In the genomic region with DNA sequence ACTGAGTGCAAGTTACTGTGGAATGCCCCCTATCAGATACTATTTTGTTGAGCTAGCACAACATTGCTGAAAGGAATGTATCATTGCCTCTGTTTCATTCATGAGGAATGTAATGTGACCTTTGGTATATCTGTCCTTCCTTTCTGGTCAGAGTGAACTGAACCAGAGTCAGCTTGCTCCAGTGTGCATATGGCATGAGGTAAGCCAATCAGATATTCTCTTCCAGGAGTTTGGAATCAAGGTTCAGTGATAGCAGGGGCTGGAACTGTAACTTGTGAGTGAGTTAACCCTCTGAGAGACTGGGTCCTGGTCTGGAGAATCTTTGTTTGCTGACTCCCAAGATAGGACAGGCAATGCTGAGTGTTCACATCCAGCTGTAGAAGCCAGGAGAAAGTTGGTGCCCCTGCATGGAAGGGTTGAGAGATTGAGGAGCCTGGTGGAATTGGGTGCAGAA, we compare ENCODE assay signal across 1 cellular context.
A peak's percentile ranks its signal among the peaks of the same experiment; 100 is the strongest.
TF ChIP-seq lines count a peak whose summit lies in the region.

No MANE protein-coding gene starts in this region.

TF ChIP-seq in HepG2, 621 proteins besides CTCF, POLR2A, EP300 and RAD21 (continued from another document and continues in another):
- TF ChIP-seq, protein P1, sequence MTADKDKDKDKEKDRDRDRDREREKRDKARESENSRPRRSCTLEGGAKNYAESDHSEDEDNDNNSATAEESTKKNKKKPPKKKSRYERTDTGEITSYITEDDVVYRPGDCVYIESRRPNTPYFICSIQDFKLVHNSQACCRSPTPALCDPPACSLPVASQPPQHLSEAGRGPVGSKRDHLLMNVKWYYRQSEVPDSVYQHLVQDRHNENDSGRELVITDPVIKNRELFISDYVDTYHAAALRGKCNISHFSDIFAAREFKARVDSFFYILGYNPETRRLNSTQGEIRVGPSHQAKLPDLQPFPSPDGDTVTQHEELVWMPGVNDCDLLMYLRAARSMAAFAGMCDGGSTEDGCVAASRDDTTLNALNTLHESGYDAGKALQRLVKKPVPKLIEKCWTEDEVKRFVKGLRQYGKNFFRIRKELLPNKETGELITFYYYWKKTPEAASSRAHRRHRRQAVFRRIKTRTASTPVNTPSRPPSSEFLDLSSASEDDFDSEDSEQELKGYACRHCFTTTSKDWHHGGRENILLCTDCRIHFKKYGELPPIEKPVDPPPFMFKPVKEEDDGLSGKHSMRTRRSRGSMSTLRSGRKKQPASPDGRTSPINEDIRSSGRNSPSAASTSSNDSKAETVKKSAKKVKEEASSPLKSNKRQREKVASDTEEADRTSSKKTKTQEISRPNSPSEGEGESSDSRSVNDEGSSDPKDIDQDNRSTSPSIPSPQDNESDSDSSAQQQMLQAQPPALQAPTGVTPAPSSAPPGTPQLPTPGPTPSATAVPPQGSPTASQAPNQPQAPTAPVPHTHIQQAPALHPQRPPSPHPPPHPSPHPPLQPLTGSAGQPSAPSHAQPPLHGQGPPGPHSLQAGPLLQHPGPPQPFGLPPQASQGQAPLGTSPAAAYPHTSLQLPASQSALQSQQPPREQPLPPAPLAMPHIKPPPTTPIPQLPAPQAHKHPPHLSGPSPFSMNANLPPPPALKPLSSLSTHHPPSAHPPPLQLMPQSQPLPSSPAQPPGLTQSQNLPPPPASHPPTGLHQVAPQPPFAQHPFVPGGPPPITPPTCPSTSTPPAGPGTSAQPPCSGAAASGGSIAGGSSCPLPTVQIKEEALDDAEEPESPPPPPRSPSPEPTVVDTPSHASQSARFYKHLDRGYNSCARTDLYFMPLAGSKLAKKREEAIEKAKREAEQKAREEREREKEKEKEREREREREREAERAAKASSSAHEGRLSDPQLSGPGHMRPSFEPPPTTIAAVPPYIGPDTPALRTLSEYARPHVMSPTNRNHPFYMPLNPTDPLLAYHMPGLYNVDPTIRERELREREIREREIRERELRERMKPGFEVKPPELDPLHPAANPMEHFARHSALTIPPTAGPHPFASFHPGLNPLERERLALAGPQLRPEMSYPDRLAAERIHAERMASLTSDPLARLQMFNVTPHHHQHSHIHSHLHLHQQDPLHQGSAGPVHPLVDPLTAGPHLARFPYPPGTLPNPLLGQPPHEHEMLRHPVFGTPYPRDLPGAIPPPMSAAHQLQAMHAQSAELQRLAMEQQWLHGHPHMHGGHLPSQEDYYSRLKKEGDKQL (CRISPR knock-in tag; IDR thresholded peaks at IDR 0.05; ENCODE audit: low read depth) = no peak
- no peak for TF ChIP-seq ZBTB20 (CRISPR knock-in tag; IDR thresholded peaks at IDR 0.05; ENCODE audit: borderline replicate concordance, low read depth)
- TF ChIP-seq NR2F6 (IDR thresholded peaks at IDR 0.05) = peak; percentile 38; the same call in 1 of the 2 replicates
- TF ChIP-seq NR2F6 (CRISPR knock-in tag; IDR thresholded peaks at IDR 0.05) = peak; percentile 71
- TF ChIP-seq HNRNPLL (IDR thresholded peaks at IDR 0.05; ENCODE audit: low read depth, low read length, poor library complexity, severe bottlenecking) = no peak
- TF ChIP-seq SP5 (CRISPR knock-in tag; IDR thresholded peaks at IDR 0.05; ENCODE audit: borderline replicate concordance, low read depth) = no peak
- TF ChIP-seq, protein P2, sequence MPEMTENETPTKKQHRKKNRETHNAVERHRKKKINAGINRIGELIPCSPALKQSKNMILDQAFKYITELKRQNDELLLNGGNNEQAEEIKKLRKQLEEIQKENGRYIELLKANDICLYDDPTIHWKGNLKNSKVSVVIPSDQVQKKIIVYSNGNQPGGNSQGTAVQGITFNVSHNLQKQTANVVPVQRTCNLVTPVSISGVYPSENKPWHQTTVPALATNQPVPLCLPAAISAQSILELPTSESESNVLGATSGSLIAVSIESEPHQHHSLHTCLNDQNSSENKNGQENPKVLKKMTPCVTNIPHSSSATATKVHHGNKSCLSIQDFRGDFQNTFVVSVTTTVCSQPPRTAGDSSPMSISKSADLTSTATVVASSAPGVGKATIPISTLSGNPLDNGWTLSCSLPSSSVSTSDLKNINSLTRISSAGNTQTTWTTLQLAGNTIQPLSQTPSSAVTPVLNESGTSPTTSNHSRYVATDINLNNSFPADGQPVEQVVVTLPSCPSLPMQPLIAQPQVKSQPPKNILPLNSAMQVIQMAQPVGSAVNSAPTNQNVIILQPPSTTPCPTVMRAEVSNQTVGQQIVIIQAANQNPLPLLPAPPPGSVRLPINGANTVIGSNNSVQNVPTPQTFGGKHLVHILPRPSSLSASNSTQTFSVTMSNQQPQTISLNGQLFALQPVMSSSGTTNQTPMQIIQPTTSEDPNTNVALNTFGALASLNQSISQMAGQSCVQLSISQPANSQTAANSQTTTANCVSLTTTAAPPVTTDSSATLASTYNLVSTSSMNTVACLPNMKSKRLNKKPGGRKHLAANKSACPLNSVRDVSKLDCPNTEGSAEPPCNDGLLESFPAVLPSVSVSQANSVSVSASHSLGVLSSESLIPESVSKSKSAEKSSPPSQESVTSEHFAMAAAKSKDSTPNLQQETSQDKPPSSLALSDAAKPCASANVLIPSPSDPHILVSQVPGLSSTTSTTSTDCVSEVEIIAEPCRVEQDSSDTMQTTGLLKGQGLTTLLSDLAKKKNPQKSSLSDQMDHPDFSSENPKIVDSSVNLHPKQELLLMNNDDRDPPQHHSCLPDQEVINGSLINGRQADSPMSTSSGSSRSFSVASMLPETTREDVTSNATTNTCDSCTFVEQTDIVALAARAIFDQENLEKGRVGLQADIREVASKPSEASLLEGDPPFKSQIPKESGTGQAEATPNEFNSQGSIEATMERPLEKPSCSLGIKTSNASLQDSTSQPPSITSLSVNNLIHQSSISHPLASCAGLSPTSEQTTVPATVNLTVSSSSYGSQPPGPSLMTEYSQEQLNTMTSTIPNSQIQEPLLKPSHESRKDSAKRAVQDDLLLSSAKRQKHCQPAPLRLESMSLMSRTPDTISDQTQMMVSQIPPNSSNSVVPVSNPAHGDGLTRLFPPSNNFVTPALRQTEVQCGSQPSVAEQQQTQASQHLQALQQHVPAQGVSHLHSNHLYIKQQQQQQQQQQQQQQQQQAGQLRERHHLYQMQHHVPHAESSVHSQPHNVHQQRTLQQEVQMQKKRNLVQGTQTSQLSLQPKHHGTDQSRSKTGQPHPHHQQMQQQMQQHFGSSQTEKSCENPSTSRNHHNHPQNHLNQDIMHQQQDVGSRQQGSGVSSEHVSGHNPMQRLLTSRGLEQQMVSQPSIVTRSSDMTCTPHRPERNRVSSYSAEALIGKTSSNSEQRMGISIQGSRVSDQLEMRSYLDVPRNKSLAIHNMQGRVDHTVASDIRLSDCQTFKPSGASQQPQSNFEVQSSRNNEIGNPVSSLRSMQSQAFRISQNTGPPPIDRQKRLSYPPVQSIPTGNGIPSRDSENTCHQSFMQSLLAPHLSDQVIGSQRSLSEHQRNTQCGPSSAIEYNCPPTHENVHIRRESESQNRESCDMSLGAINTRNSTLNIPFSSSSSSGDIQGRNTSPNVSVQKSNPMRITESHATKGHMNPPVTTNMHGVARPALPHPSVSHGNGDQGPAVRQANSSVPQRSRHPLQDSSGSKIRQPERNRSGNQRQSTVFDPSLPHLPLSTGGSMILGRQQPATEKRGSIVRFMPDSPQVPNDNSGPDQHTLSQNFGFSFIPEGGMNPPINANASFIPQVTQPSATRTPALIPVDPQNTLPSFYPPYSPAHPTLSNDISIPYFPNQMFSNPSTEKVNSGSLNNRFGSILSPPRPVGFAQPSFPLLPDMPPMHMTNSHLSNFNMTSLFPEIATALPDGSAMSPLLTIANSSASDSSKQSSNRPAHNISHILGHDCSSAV (CRISPR knock-in tag; IDR thresholded peaks at IDR 0.05; ENCODE audit: borderline replicate concordance) = no peak
- peak; percentile 48; the same call in 1 of the 2 replicates for TF ChIP-seq JUNB (CRISPR knock-in tag; IDR thresholded peaks at IDR 0.05; ENCODE audit: borderline replicate concordance)
- TF ChIP-seq RAD51 (IDR thresholded peaks at IDR 0.05; ENCODE audit: borderline replicate concordance) = no peak
- no peak for TF ChIP-seq SYNCRIP (IDR thresholded peaks at IDR 0.05; ENCODE audit: insufficient read depth, low read depth, low read length)
- no peak for TF ChIP-seq ZNF350 (CRISPR knock-in tag; IDR thresholded peaks at IDR 0.05; ENCODE audit: borderline replicate concordance, low read depth)
- TF ChIP-seq PHF20 (CRISPR knock-in tag; IDR thresholded peaks at IDR 0.05) = no peak
- no peak for TF ChIP-seq ZNF44 (CRISPR knock-in tag; IDR thresholded peaks at IDR 0.05)
- no peak for TF ChIP-seq CBX2 (IDR thresholded peaks at IDR 0.05; ENCODE audit: low read depth, low read length)
- no peak for TF ChIP-seq CBX2 (CRISPR knock-in tag; IDR thresholded peaks at IDR 0.05; ENCODE audit: low read depth)
- TF ChIP-seq ZNF713 (CRISPR knock-in tag; IDR thresholded peaks at IDR 0.05) = no peak
- no peak for TF ChIP-seq TCF7L2 (IDR thresholded peaks at IDR 0.05; ENCODE audit: low read depth, low read length)
- no peak for TF ChIP-seq PCBP2 (optimal IDR thresholded peaks at IDR 0.05; ENCODE audit: low read depth, low read length, poor library complexity, severe bottlenecking)
- no peak for TF ChIP-seq NFE2L1 (CRISPR knock-in tag; IDR thresholded peaks at IDR 0.05; ENCODE audit: borderline replicate concordance)
- 0 out of 2 replicates have a peak, but pooled peaks have one; percentile 31 for TF ChIP-seq NR2F2 (IDR thresholded peaks at IDR 0.05; ENCODE audit: borderline replicate concordance, low read depth)
- TF ChIP-seq SPEN (CRISPR knock-in tag; IDR thresholded peaks at IDR 0.05; ENCODE audit: low read depth) = no peak
- no peak for TF ChIP-seq ZNF253 (CRISPR knock-in tag; IDR thresholded peaks at IDR 0.05; ENCODE audit: borderline replicate concordance)
- peak; percentile 39; the same call in 1 of the 2 replicates for TF ChIP-seq NFIC (IDR thresholded peaks at IDR 0.05; ENCODE audit: low read length)
- no peak for TF ChIP-seq ZNF850 (CRISPR knock-in tag; conservative IDR thresholded peaks at IDR 0.05)
- TF ChIP-seq KLF11 (CRISPR knock-in tag; IDR thresholded peaks at IDR 0.05) = 0 out of 2 replicates have a peak, but pooled peaks have one; percentile 24
- no peak for TF ChIP-seq SOX13 (IDR thresholded peaks at IDR 0.05)
- peak in 1 of 2 experiments; percentile 73; a peak in 2 of 4 replicates for TF ChIP-seq SOX13 (CRISPR knock-in tag; conservative IDR thresholded peaks at IDR 0.05 in 1 of 2, IDR thresholded peaks at IDR 0.05 in 1 of 2)
- no peak for TF ChIP-seq ZNF136 (CRISPR knock-in tag; IDR thresholded peaks at IDR 0.05; ENCODE audit: low read depth)
- no peak for TF ChIP-seq ZNF788 (CRISPR knock-in tag; IDR thresholded peaks at IDR 0.05; ENCODE audit: borderline replicate concordance)
- no peak for TF ChIP-seq MXD3 (CRISPR knock-in tag; IDR thresholded peaks at IDR 0.05)
- no peak for TF ChIP-seq BRD4 (CRISPR knock-in tag; IDR thresholded peaks at IDR 0.05)
- no peak for TF ChIP-seq KLF12 (CRISPR knock-in tag; IDR thresholded peaks at IDR 0.05; ENCODE audit: borderline replicate concordance)
- TF ChIP-seq ZNF264 (CRISPR knock-in tag; IDR thresholded peaks at IDR 0.05) = peak; percentile 87
- peak; percentile 72 for TF ChIP-seq PPARG (CRISPR knock-in tag; conservative IDR thresholded peaks at IDR 0.05)
- no peak for TF ChIP-seq MYNN (CRISPR knock-in tag; IDR thresholded peaks at IDR 0.05; ENCODE audit: low read depth)
- no peak for TF ChIP-seq HNRNPH1 (optimal IDR thresholded peaks at IDR 0.05; ENCODE audit: low read depth, low read length)
- TF ChIP-seq ELF1 (CRISPR knock-in tag; IDR thresholded peaks at IDR 0.05) = 0 out of 2 replicates have a peak, but pooled peaks have one; percentile 19
- peak; percentile 63; the same call in 1 of the 2 replicates for TF ChIP-seq TFAP4 (IDR thresholded peaks at IDR 0.05; ENCODE audit: borderline replicate concordance, low read depth)
- no peak for TF ChIP-seq ZNF296 (CRISPR knock-in tag; conservative IDR thresholded peaks at IDR 0.05)
- TF ChIP-seq KAT7 (CRISPR knock-in tag; IDR thresholded peaks at IDR 0.05; ENCODE audit: borderline replicate concordance) = no peak
- TF ChIP-seq HOXA3 (CRISPR knock-in tag; IDR thresholded peaks at IDR 0.05) = peak; percentile 35; the same call in 1 of the 2 replicates
- TF ChIP-seq, protein P3, sequence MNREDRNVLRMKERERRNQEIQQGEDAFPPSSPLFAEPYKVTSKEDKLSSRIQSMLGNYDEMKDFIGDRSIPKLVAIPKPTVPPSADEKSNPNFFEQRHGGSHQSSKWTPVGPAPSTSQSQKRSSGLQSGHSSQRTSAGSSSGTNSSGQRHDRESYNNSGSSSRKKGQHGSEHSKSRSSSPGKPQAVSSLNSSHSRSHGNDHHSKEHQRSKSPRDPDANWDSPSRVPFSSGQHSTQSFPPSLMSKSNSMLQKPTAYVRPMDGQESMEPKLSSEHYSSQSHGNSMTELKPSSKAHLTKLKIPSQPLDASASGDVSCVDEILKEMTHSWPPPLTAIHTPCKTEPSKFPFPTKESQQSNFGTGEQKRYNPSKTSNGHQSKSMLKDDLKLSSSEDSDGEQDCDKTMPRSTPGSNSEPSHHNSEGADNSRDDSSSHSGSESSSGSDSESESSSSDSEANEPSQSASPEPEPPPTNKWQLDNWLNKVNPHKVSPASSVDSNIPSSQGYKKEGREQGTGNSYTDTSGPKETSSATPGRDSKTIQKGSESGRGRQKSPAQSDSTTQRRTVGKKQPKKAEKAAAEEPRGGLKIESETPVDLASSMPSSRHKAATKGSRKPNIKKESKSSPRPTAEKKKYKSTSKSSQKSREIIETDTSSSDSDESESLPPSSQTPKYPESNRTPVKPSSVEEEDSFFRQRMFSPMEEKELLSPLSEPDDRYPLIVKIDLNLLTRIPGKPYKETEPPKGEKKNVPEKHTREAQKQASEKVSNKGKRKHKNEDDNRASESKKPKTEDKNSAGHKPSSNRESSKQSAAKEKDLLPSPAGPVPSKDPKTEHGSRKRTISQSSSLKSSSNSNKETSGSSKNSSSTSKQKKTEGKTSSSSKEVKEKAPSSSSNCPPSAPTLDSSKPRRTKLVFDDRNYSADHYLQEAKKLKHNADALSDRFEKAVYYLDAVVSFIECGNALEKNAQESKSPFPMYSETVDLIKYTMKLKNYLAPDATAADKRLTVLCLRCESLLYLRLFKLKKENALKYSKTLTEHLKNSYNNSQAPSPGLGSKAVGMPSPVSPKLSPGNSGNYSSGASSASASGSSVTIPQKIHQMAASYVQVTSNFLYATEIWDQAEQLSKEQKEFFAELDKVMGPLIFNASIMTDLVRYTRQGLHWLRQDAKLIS (CRISPR knock-in tag; IDR thresholded peaks at IDR 0.05) = no peak
- no peak for TF ChIP-seq DNMT3B (CRISPR knock-in tag; conservative IDR thresholded peaks at IDR 0.05)
- no peak for TF ChIP-seq NFIB (CRISPR knock-in tag; IDR thresholded peaks at IDR 0.05; ENCODE audit: borderline replicate concordance)
- TF ChIP-seq PRPF4 (IDR thresholded peaks at IDR 0.05; ENCODE audit: low read depth, low read length, poor library complexity, severe bottlenecking) = no peak
- TF ChIP-seq HNF4G (IDR thresholded peaks at IDR 0.05; ENCODE audit: borderline replicate concordance, low read depth, low read length) = peak; percentile 81
- peak; percentile 73; the same call in 1 of the 2 replicates for TF ChIP-seq HNF4G (CRISPR knock-in tag; IDR thresholded peaks at IDR 0.05; ENCODE audit: borderline replicate concordance, low read depth)
